ENCODE assay signal across 33 cellular contexts in genomic region chr4:164039482-164039881, GRCh38.
DNase-seq lines count a peak whose midpoint lies in the region; TF ChIP-seq lines count a peak whose summit lies in the region.
"Had no signal": no experiment of that assay in that cellular context is flagged by ENCODE, and none has a peak within 500 bp of the region (broad histone marks: within the 10 kb centered on the region; RNA-seq: fewer than 3 reads in every experiment).

No MANE protein-coding gene starts in this region.

- H3K27me3 ChIP-seq in endodermal cell (ENCODE audit: control insufficient read depth, insufficient read depth, low read length, poor library complexity, severe bottlenecking) (no peaks in the 10 kb centered on the region), neural cell (ENCODE audit: insufficient read depth, low read depth, low read length) (no peaks in the 10 kb centered on the region), trophoblast cell (ENCODE audit: insufficient read depth, low read length) (no peaks in the 10 kb centered on the region)
- H3K27me3 ChIP-seq: BE2C; BLaER1; BLaER1 treated with 17β-estradiol and CSF1 and Interleukin-3, amounts not matched to agents 10 nM and 100 nM had no signal

- no peaks in the 10 kb centered on the region for H3K4me1 Mint-ChIP-seq in endodermal cell
- H3K4me1 Mint-ChIP-seq: B cell; CD14-positive monocyte; CD4-positive, alpha-beta memory T cell; CD4-positive, CD25-positive, alpha-beta regulatory T cell; CD8-positive, alpha-beta memory T cell had no signal

- no peak overlapping the region for H3K4me3 Mint-ChIP-seq in endodermal cell
- H3K4me3 Mint-ChIP-seq: B cell; CD14-positive monocyte; CD4-positive, alpha-beta memory T cell; CD4-positive, alpha-beta T cell; CD4-positive, CD25-positive, alpha-beta regulatory T cell; CD8-positive, alpha-beta memory T cell; CD8-positive, alpha-beta T cell had no signal

- H3K9ac ChIP-seq in endodermal cell (ENCODE audit: extremely low read depth, low read length, poor library complexity, severe bottlenecking) (no peak overlapping the region), neural cell (ENCODE audit: low read length) (no peak overlapping the region), trophoblast cell (ENCODE audit: low read length) (no peak overlapping the region)
- H3K9ac ChIP-seq: BLaER1; BLaER1 treated with 17β-estradiol and CSF1 and Interleukin-3, amounts not matched to agents 10 nM and 100 nM had no signal

- no peak overlapping the region for H3K4me3 ChIP-seq in endodermal cell (ENCODE audit: low read length)
- H3K4me3 ChIP-seq in epithelial cell of esophagus (ENCODE audit: low read length): no peak overlapping the region
- no peak overlapping the region for H3K4me3 ChIP-seq in neural cell (ENCODE audit: low read length)
- H3K4me3 ChIP-seq in trophoblast cell (ENCODE audit: low read depth, low read length): no peak overlapping the region
- H3K4me3 ChIP-seq: A549; BLaER1; BLaER1 treated with 17β-estradiol and CSF1 and Interleukin-3, amounts not matched to agents 10 nM and 100 nM had no signal

- H3K9me3 ChIP-seq in endodermal cell (ENCODE audit: control insufficient read depth, low read length) (peaks cover 25% of the 10 kb centered on the region), neural cell (ENCODE audit: low read length) (no peaks in the 10 kb centered on the region), trophoblast cell (ENCODE audit: insufficient read depth, low read depth, low read length) (peaks cover 5% of the 10 kb centered on the region)
- H3K9me3 ChIP-seq: A549, BE2C had no signal

- H3K36me3 Mint-ChIP-seq in endodermal cell (ENCODE audit: low read depth): peaks cover 2% of the 10 kb centered on the region
- H3K36me3 Mint-ChIP-seq: CD14-positive monocyte; CD4-positive, alpha-beta memory T cell; CD8-positive, alpha-beta memory T cell; CD8-positive, alpha-beta T cell had no signal

- no peak overlapping the region for H3K18ac ChIP-seq in trophoblast cell (ENCODE audit: low read length)

- no peak overlapping the region for H2BK120ac ChIP-seq in trophoblast cell (ENCODE audit: insufficient read depth, low read length, poor library complexity)

- H3K36me3 ChIP-seq in endodermal cell (ENCODE audit: control insufficient read depth, insufficient read depth, low read length) (no peaks in the 10 kb centered on the region), neural cell (ENCODE audit: insufficient read depth, low read length) (no peaks in the 10 kb centered on the region), trophoblast cell (ENCODE audit: control insufficient read depth in 1 of 2, insufficient read depth in 2 of 2, low read length in 2 of 2) (no peaks in the 10 kb centered on the region)
- H3K36me3 ChIP-seq: BE2C; BLaER1; BLaER1 treated with 17β-estradiol and CSF1 and Interleukin-3, amounts not matched to agents 10 nM and 100 nM had no signal

- H3K4me2 ChIP-seq in neural cell (ENCODE audit: low read length) (no peak overlapping the region), trophoblast cell (ENCODE audit: low read length) (no peak overlapping the region)
- H3K4me2 ChIP-seq: A549; BLaER1; BLaER1 treated with 17β-estradiol and CSF1 and Interleukin-3, amounts not matched to agents 10 nM and 100 nM had no signal

- H4K20me1 ChIP-seq in neural cell (ENCODE audit: insufficient read depth): no peaks in the 10 kb centered on the region
- H4K20me1 ChIP-seq: BLaER1; BLaER1 treated with 17β-estradiol and CSF1 and Interleukin-3, amounts not matched to agents 10 nM and 100 nM had no signal

- H2AFZ ChIP-seq in neural cell (ENCODE audit: low read depth, low read length) (no peak overlapping the region), trophoblast cell (ENCODE audit: insufficient read depth, low read length, poor library complexity) (no peak overlapping the region)

- no peak overlapping the region for H3K23ac ChIP-seq in trophoblast cell (ENCODE audit: low read length)

- no peak overlapping the region for H2AK5ac ChIP-seq in trophoblast cell (ENCODE audit: low read length)

- H3K9me3 Mint-ChIP-seq in endodermal cell: peaks cover 22% of the 10 kb centered on the region

- H4K8ac ChIP-seq in trophoblast cell (ENCODE audit: low read depth, low read length): no peak overlapping the region

- H2BK5ac ChIP-seq in trophoblast cell (ENCODE audit: low read depth, low read length, poor library complexity): no peak overlapping the region

- peak; percentile 48 for TF ChIP-seq CTCF in endodermal cell (conservative IDR thresholded peaks at IDR 0.05)
- TF ChIP-seq CTCF in epithelial cell of esophagus (IDR thresholded peaks at IDR 0.05; ENCODE audit: insufficient read depth, low read depth, low read length, missing control alignments): peak; percentile 11
- TF ChIP-seq CTCF in neural cell (IDR thresholded peaks at IDR 0.05; ENCODE audit: poor library complexity, severe bottlenecking): peak; percentile 53

- H3K9me2 ChIP-seq in neural cell (ENCODE audit: insufficient read depth, low read length): no peaks in the 10 kb centered on the region

- H3K4ac ChIP-seq in trophoblast cell (ENCODE audit: low read depth, low read length): no peak overlapping the region

- no peaks in the 10 kb centered on the region for H3F3A ChIP-seq in neural cell (ENCODE audit: insufficient read depth, low read length, poor library complexity, severe bottlenecking)

- H2BK12ac ChIP-seq in trophoblast cell (ENCODE audit: low read length): no peak overlapping the region

- no peak overlapping the region for H4K91ac ChIP-seq in trophoblast cell (ENCODE audit: low read depth, low read length)

- H3K27ac ChIP-seq in endodermal cell (ENCODE audit: low read depth, low read length) (no peak overlapping the region), neural cell (ENCODE audit: low read length) (peak overlapping the region; percentile 15), trophoblast cell (ENCODE audit: low read depth, low read length) (no peak overlapping the region)
- H3K27ac ChIP-seq: 22Rv1; A549; BLaER1; BLaER1 treated with 17β-estradiol and CSF1 and Interleukin-3, amounts not matched to agents 10 nM and 100 nM; C4-2B had no signal

- H4K12ac ChIP-seq in trophoblast cell (ENCODE audit: low read depth, low read length): no peak overlapping the region

- H3K79me1 ChIP-seq in trophoblast cell (ENCODE audit: low read length): no peaks in the 10 kb centered on the region

- H3K27ac Mint-ChIP-seq in endodermal cell: no peak overlapping the region
- H3K27ac Mint-ChIP-seq: B cell; CD14-positive monocyte; CD4-positive, alpha-beta memory T cell; CD4-positive, alpha-beta T cell; CD4-positive, CD25-positive, alpha-beta regulatory T cell; CD8-positive, alpha-beta memory T cell; CD8-positive, alpha-beta T cell had no signal

- no peak overlapping the region for H3K14ac ChIP-seq in trophoblast cell (ENCODE audit: low read length)

- TF ChIP-seq EP300 in neural cell (conservative IDR thresholded peaks at IDR 0.05; ENCODE audit: poor library complexity, severe bottlenecking): peak; percentile 94

- TF ChIP-seq RAD21 in neural cell (conservative IDR thresholded peaks at IDR 0.05): peak; percentile 47

- DNase-seq in endodermal cell (no peak), epithelial cell of esophagus (ENCODE audit: low read depth) (no peak), HUDEP-2 (lab: John Stamatoyannopoulos, UW; ENCODE audit: unreplicated experiment in 76 of 76) (no peak), NCI-H2081 (lab: John Stamatoyannopoulos, UW) (no peak), trophoblast cell (no peak)
- DNase-seq: 8988T; ACHN; AML-193; BE2C; C1 segment of cervical spinal cord; Caco-2; Calu3; CD4-positive, alpha-beta memory T cell; CD4-positive, alpha-beta T cell; CD4-positive, CD25-positive, alpha-beta regulatory T cell; CD8-positive, alpha-beta memory T cell; CD8-positive, alpha-beta T cell; COR-L47; DMS 273 treated with DMSO at 0.1 percent for 48 hours; DMS153; DMS53; DMS79; DMS79 treated with DMSO at 0.1 percent for 48 hours; DND-41; EL had no signal

- H3K79me2 ChIP-seq in neural cell (replicated peaks; ENCODE audit: insufficient read depth, low read length): no peaks in the 10 kb centered on the region
- H3K79me2 ChIP-seq in trophoblast cell (ENCODE audit: control insufficient read depth, insufficient read depth, low read length, poor library complexity): no peaks in the 10 kb centered on the region

- no peaks in the 10 kb centered on the region for H3K27me3 Mint-ChIP-seq in endodermal cell (ENCODE audit: insufficient read depth)
- H3K27me3 Mint-ChIP-seq: B cell; CD4-positive, alpha-beta memory T cell; CD4-positive, alpha-beta T cell; CD4-positive, CD25-positive, alpha-beta regulatory T cell; CD8-positive, alpha-beta memory T cell had no signal

- no peaks in the 10 kb centered on the region for H3K4me1 ChIP-seq in endodermal cell (ENCODE audit: control insufficient read depth, insufficient read depth, low read length)
- no peaks in the 10 kb centered on the region for H3K4me1 ChIP-seq in trophoblast cell (ENCODE audit: control insufficient read depth in 1 of 2, insufficient read depth in 2 of 2, low read length in 2 of 2)
- H3K4me1 ChIP-seq: A549; BE2C; BLaER1; BLaER1 treated with 17β-estradiol and CSF1 and Interleukin-3, amounts not matched to agents 10 nM and 100 nM; Caco-2 had no signal

- 100% methylated on average over 1 of the region's 1 CpG; no CpG with 5 or more reads in 1 of the 2 experiments for WGBS in endodermal cell (ENCODE audit: insufficient coverage in 1 of 2, insufficient read length in 1 of 2), 2 experiments
- whole genome bisulfite sequencing in trophoblast cell (ENCODE audit: extremely low coverage, insufficient coverage, insufficient read length): no CpG with 5 or more reads among the region's 1 CpG

TF ChIP-seq in neural cell, 6 proteins besides CTCF, POLR2A, EP300 and RAD21 (continues in another document):
- TF ChIP-seq SMC3 (conservative IDR thresholded peaks at IDR 0.05; ENCODE audit: poor library complexity): peak; percentile 34
